Comparison of ENCODE assay signal across 8 cellular contexts in genomic region chr6:158654498-158654897, GRCh38. TPM values are rescaled to one million over a fixed set of nuclear protein-coding genes. Genes with fewer than 3 reads are reported as not detected.
DNase-seq lines count a peak whose midpoint lies in the region; ATAC-seq and TF ChIP-seq lines count a peak whose summit lies in the region.

No MANE protein-coding gene starts in this region.

- H3K27me3 ChIP-seq in heart right ventricle (no peaks in the 10 kb centered on the region), rectal smooth muscle tissue (ENCODE audit: control insufficient read depth, insufficient read depth, low read length) (no peaks in the 10 kb centered on the region)

- ATAC-seq in heart right ventricle (peak; percentile 95 to 98 (median 96)), HG03342 (IDR thresholded peaks at IDR 0.05; ENCODE audit: unreplicated experiment) (no peak)

- H3K4me1 ChIP-seq in heart right ventricle = peaks cover 2 to 54% (median 17%) of the 10 kb centered on the region in 9 donors
- peaks cover 13% of the 10 kb centered on the region for H3K4me1 ChIP-seq in rectal smooth muscle tissue (ENCODE audit: control insufficient read depth, insufficient read depth, low read length)

- no peaks in the 10 kb centered on the region for H3K27me3 Mint-ChIP-seq in activated naive CD8-positive, alpha-beta T cell

- in situ Hi-C loops in KBM-7 (cut with MboI; ENCODE audit: low pct_unique_long_range_greater_than_20kb, low sequenced_read_pairs) = no loop called here

- H3K4me3 Mint-ChIP-seq in activated naive CD8-positive, alpha-beta T cell = peak overlapping the region; percentile 89

- TF ChIP-seq CTCF in heart right ventricle (IDR thresholded peaks at IDR 0.05) = no peak

- peak; percentile 70 for DNase-seq in A172 (ENCODE audit: low spot score)
- DNase-seq in KBM-7 = peak; percentile 40
- DNase-seq in heart right ventricle = peak; percentile 74 to 83
- DNase-seq in NCI-H226 = no peak
- DNase-seq in cortex of kidney (lab: John Stamatoyannopoulos, UW) = no peak

- H3K4me3 ChIP-seq in heart right ventricle = no peak overlapping the region
- no peak overlapping the region for H3K4me3 ChIP-seq in rectal smooth muscle tissue (ENCODE audit: low read length)

- H3K9ac ChIP-seq in rectal smooth muscle tissue (ENCODE audit: low read length) = no peak overlapping the region

- H3K9me3 Mint-ChIP-seq in activated naive CD8-positive, alpha-beta T cell (ENCODE audit: low read depth) = no peaks in the 10 kb centered on the region

- H3K27ac ChIP-seq in heart right ventricle (peak overlapping the region; percentile 16 to 87 (median 66)), rectal smooth muscle tissue (ENCODE audit: low read depth, low read length) (peak overlapping the region; percentile 84)

- WGBS in heart right ventricle, 2 donors = 30 to 32% methylated on average over 6 of the region's 6 CpGs

- intact Hi-C loops in heart right ventricle (cut with DNase I) = no loop called here

- H3K4me1 Mint-ChIP-seq in activated naive CD8-positive, alpha-beta T cell (ENCODE audit: low read depth) = peaks cover 65% of the 10 kb centered on the region

- H3K36me3 Mint-ChIP-seq in activated naive CD8-positive, alpha-beta T cell = peaks cover 24% of the 10 kb centered on the region

- peak overlapping the region; percentile 100 for H3K27ac Mint-ChIP-seq in activated naive CD8-positive, alpha-beta T cell

- H3K9me3 ChIP-seq in heart right ventricle = no peaks in the 10 kb centered on the region

- no peaks in the 10 kb centered on the region for H3K36me3 ChIP-seq in heart right ventricle
- H3K36me3 ChIP-seq in rectal smooth muscle tissue (ENCODE audit: control insufficient read depth, insufficient read depth, low read length) = no peaks in the 10 kb centered on the region

RNA-seq across cellular contexts. Expression of gene SYTL3, which starts 4.6 kb away (rescaled TPM):
- 1.7 and 2.0 TPM in 2 replicates for total RNA-seq in A172 (2014; rRNA removed; shearing (Covaris generic))
- 10 to 100 TPM in 3 of 10 donors, 1 to 10 TPM in 7; 3.6 to 11.9 (median 8.0) TPM for total RNA-seq in heart right ventricle
- 1 to 10 TPM; 8.0 to 8.4 TPM for polyA plus RNA-seq in heart right ventricle

RNA-seq across cellular contexts. Expression of gene DYNLT1, which starts 10.0 kb away (rescaled TPM):
- total RNA-seq in A172 (2014; rRNA removed; shearing (Covaris generic)) = 128 and 154 TPM in 2 replicates
- 100 to 1,000 TPM; 110 to 173 (median 122) TPM for total RNA-seq in heart right ventricle
- polyA plus RNA-seq in heart right ventricle = 100 to 1,000 TPM; 106 to 211 TPM

Comparison
In these comparisons a context has a peak if more than half of its experiments do, and no peak if none do; other contexts are left out.
1. DNase-seq: peak in A172 (single experiment), KBM-7 (single experiment) and heart right ventricle (2 of 2); none in NCI-H226 (single experiment) and cortex of kidney (single experiment).